ENCODE assay signal across 2 cellular contexts in genomic region chr2:147808520-147808919, GRCh38.
TF ChIP-seq lines count a peak whose summit lies in the region.

No MANE protein-coding gene starts in this region.

TF ChIP-seq in HepG2, 621 proteins besides CTCF, POLR2A, EP300 and RAD21 (continues in another document):
- TF ChIP-seq TBL1XR1 (IDR thresholded peaks at IDR 0.05; ENCODE audit: borderline replicate concordance, low read length, partially characterized antibody) (no peak), PHF5A (CRISPR knock-in tag; IDR thresholded peaks at IDR 0.05; ENCODE audit: low read depth, unreplicated experiment) (no peak), CSRNP2 (CRISPR knock-in tag; conservative IDR thresholded peaks at IDR 0.05; ENCODE audit: low read depth) (no peak), ZBTB38 (CRISPR knock-in tag; IDR thresholded peaks at IDR 0.05) (no peak), ZHX2 (IDR thresholded peaks at IDR 0.05; ENCODE audit: low read depth) (no peak), ZHX2 (CRISPR knock-in tag; IDR thresholded peaks at IDR 0.05; ENCODE audit: borderline replicate concordance) (no peak), ZNF33A (CRISPR knock-in tag; IDR thresholded peaks at IDR 0.05; ENCODE audit: borderline replicate concordance) (no peak), ZNF3 (CRISPR knock-in tag; IDR thresholded peaks at IDR 0.05) (no peak), ZNF646 (CRISPR knock-in tag; IDR thresholded peaks at IDR 0.05) (no peak)

TF ChIP-seq in K562, 482 proteins besides CTCF, POLR2A, EP300 and RAD21:
- TF ChIP-seq ZBTB9 (CRISPR knock-in tag; IDR thresholded peaks at IDR 0.05) (peak; percentile 44; the same call in 1 of the 2 replicates), POLR3G (IDR thresholded peaks at IDR 0.05; ENCODE audit: extremely low read depth, insufficient read length, insufficient replicate concordance) (no peak), ESRRA (IDR thresholded peaks at IDR 0.05; ENCODE audit: borderline replicate concordance, low read depth) (no peak), BCOR (IDR thresholded peaks at IDR 0.05) (no peak), CBFB (CRISPR knock-in tag; IDR thresholded peaks at IDR 0.05) (no peak), MNT (conservative IDR thresholded peaks at IDR 0.05) (no peak), CBFA2T3 (IDR thresholded peaks at IDR 0.05) (peak; percentile 27; the same call in 1 of the 2 replicates), CLOCK (CRISPR knock-in tag; IDR thresholded peaks at IDR 0.05; ENCODE audit: borderline replicate concordance) (no peak), CBFA2T2 (conservative IDR thresholded peaks at IDR 0.05) (0 out of 2 replicates have a peak, but pooled peaks have one; percentile 9), POLR2B (IDR thresholded peaks at IDR 0.05; ENCODE audit: low read depth, partially characterized antibody) (no peak), FOXP4 (CRISPR knock-in tag; IDR thresholded peaks at IDR 0.05; ENCODE audit: borderline replicate concordance) (no peak), ZNF174 (CRISPR knock-in tag; IDR thresholded peaks at IDR 0.05) (no peak), HMG20A (CRISPR knock-in tag; conservative IDR thresholded peaks at IDR 0.05) (no peak), SAFB (IDR thresholded peaks at IDR 0.05; ENCODE audit: borderline replicate concordance, low read depth, low read length) (no peak), SRF (CRISPR knock-in tag; IDR thresholded peaks at IDR 0.05) (no peak)
